In the genomic region with DNA sequence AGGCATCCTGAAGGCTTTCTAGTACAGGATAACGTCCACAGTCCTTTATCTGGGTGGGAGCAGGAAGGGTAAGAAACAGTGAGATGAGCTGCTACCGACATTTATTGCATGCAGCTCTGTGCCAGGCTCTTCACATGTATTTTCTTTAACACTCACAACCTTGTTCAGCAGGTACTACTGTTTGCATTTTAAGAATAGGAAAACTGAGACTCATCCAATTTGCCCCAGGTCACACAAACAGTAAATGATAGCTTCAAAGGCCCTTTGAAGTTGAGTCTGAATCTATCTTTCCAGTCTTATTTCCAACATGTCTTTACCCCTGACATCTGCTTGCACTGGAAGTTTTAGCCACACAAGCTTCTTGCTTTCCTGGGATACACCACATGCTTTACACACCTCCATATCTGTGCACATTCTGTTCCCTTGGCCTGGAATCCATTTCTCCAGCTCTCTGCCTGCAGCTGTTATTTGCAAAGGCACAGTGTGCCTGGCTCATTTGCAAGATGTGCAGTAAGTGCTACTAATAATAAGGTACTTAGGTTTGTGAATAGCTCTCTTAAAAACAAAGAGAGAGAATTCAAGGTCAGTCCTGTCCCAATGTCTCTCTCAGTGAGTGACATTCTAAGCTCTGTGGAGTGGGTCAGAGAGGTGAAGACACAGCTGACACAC, we compare ENCODE assay signal across 18 cellular contexts.
DNase-seq lines count a peak whose midpoint lies in the region; ATAC-seq and TF ChIP-seq lines count a peak whose summit lies in the region.
"Had no signal": no experiment of that assay in that cellular context is flagged by ENCODE, and none has a peak within 500 bp of the region (broad histone marks: within the 10 kb centered on the region; RNA-seq: fewer than 3 reads in every experiment).

No MANE protein-coding gene starts in this region.

- no peak overlapping the region for H3K4me3 Mint-ChIP-seq in stimulated activated naive CD8-positive, alpha-beta T cell treated with anti-CD3 and anti-CD28 coated beads, Interleukin-15, amount 100 ng/mL, for 72 hours
- H3K4me3 Mint-ChIP-seq in osteocyte (ENCODE audit: unreplicated experiment) (no peak overlapping the region), progenitor cell of endocrine pancreas (ENCODE audit: low read depth) (no peak overlapping the region)
- H3K4me3 Mint-ChIP-seq: activated CD4-positive, alpha-beta memory T cell treated with anti-CD3 and anti-CD28 coated beads, Interleukin-2, amount 10 ng/mL, durations not matched to agents 7 days and 5 days; activated T-helper 1 cell treated with anti-CD3 and anti-CD28 coated beads, Interleukin-12 subunit alpha, Interleukin-12 subunit beta, Interleukin-2, Interleukin-4 antibody, amounts not matched to agents 30 ng/mL and 10 ng/mL and 1 ng/mL, durations not matched to agents 14 hours and 24 hours and 36 hours; B cell; H9; stimulated activated naive CD8-positive, alpha-beta T cell treated with anti-CD3 and anti-CD28 coated beads, Interleukin-15, Interleukin-2, amounts not matched to agents 100 ng/mL and 50 ng/mL, for 24 hours had no signal

- peak overlapping the region in 3 of 4 donors; percentile 53 to 60 (median 57) for H3K27ac ChIP-seq in esophagus squamous epithelium
- peak overlapping the region in 1 of 2 donors; percentile 62 for H3K27ac ChIP-seq in aorta (ENCODE audit: low read depth in 1 of 2, low read length in 2 of 2)
- H3K27ac ChIP-seq: KMS-11 had no signal

- H3K4me1 ChIP-seq in esophagus squamous epithelium (peaks cover 0 to 40% (median 11%) of the 10 kb centered on the region in 3 donors), aorta (ENCODE audit: control insufficient read depth in 1 of 2, insufficient read depth in 2 of 2, low read length in 2 of 2) (peaks cover 2 to 6% of the 10 kb centered on the region in 2 donors)

- H3K9me3 ChIP-seq in esophagus squamous epithelium (no peaks in the 10 kb centered on the region), aorta (ENCODE audit: control insufficient read depth, low read length) (no peaks in the 10 kb centered on the region)

- intact Hi-C loops in esophagus squamous epithelium (cut with DNase I) (no loop called here), aorta (cut with DNase I) (loop anchor here in 1 of 2 donors (10.0 kb wide), 1 partner anchor 548 kb away; no protein-coding TSS in a partner anchor)

- DNase-seq in stimulated activated naive CD8-positive, alpha-beta T cell treated with anti-CD3 and anti-CD28 coated beads, Interleukin-15, amount 100 ng/mL, for 72 hours = no peak
- DNase-seq in stimulated activated naive CD8-positive, alpha-beta T cell treated with anti-CD3 and anti-CD28 coated beads, Interleukin-15, Interleukin-2, amounts not matched to agents 100 U/mL and 50 U/mL, for 24 hours = no peak
- no peak for DNase-seq in esophagus squamous epithelium (lab: John Stamatoyannopoulos, UW)
- DNase-seq in osteocyte (ENCODE audit: extremely low spot score, unreplicated experiment) = no peak
- DNase-seq in aorta = no peak
- no peak for DNase-seq in dermis blood vessel endothelial cell
- DNase-seq in progenitor cell of endocrine pancreas (ENCODE audit: low spot score, unreplicated experiment) = no peak
- DNase-seq: activated CD4-positive, alpha-beta memory T cell treated with anti-CD3 and anti-CD28 coated beads, Interleukin-2, amount 10 ng/mL, durations not matched to agents 7 days and 5 days; cortex of kidney; DMS53; H9; NCI-H2081 treated with DMSO at 0.1 percent for 48 hours had no signal

- H3K4me3 ChIP-seq in esophagus squamous epithelium (no peak overlapping the region), aorta (ENCODE audit: low read length in 2 of 2) (no peak overlapping the region)
- H3K4me3 ChIP-seq: skin epidermis had no signal

- no peaks in the 10 kb centered on the region for H3K27me3 Mint-ChIP-seq in stimulated activated naive CD8-positive, alpha-beta T cell treated with anti-CD3 and anti-CD28 coated beads, Interleukin-15, amount 100 ng/mL, for 72 hours
- no peaks in the 10 kb centered on the region for H3K27me3 Mint-ChIP-seq in osteocyte (ENCODE audit: unreplicated experiment)
- no peaks in the 10 kb centered on the region for H3K27me3 Mint-ChIP-seq in progenitor cell of endocrine pancreas
- H3K27me3 Mint-ChIP-seq: activated CD4-positive, alpha-beta memory T cell treated with anti-CD3 and anti-CD28 coated beads, Interleukin-2, amount 10 ng/mL, durations not matched to agents 7 days and 5 days; B cell; stimulated activated naive CD8-positive, alpha-beta T cell treated with anti-CD3 and anti-CD28 coated beads, Interleukin-15, Interleukin-2, amounts not matched to agents 100 ng/mL and 50 ng/mL, for 24 hours had no signal

- peaks cover 45% of the 10 kb centered on the region for H3K36me3 Mint-ChIP-seq in osteocyte (ENCODE audit: unreplicated experiment)
- H3K36me3 Mint-ChIP-seq in progenitor cell of endocrine pancreas (ENCODE audit: insufficient read depth) = peaks cover 2% of the 10 kb centered on the region

- no peaks in the 10 kb centered on the region for H3K4me1 Mint-ChIP-seq in stimulated activated naive CD8-positive, alpha-beta T cell treated with anti-CD3 and anti-CD28 coated beads, Interleukin-15, amount 100 ng/mL, for 72 hours
- H3K4me1 Mint-ChIP-seq in osteocyte (ENCODE audit: unreplicated experiment) = peaks cover 15% of the 10 kb centered on the region
- H3K4me1 Mint-ChIP-seq in progenitor cell of endocrine pancreas (ENCODE audit: low read depth) = no peaks in the 10 kb centered on the region
- H3K4me1 Mint-ChIP-seq: activated CD4-positive, alpha-beta memory T cell treated with anti-CD3 and anti-CD28 coated beads, Interleukin-2, amount 10 ng/mL, durations not matched to agents 7 days and 5 days; B cell; H9 had no signal

- peak overlapping the region; percentile 4 to 69 for H3K27ac Mint-ChIP-seq in stimulated activated naive CD8-positive, alpha-beta T cell treated with anti-CD3 and anti-CD28 coated beads, Interleukin-15, amount 100 ng/mL, for 72 hours
- H3K27ac Mint-ChIP-seq in osteocyte (ENCODE audit: unreplicated experiment) (peak overlapping the region; percentile 19), progenitor cell of endocrine pancreas (no peak overlapping the region)
- H3K27ac Mint-ChIP-seq: activated CD4-positive, alpha-beta memory T cell treated with anti-CD3 and anti-CD28 coated beads, Interleukin-2, amount 10 ng/mL, durations not matched to agents 7 days and 5 days; activated T-helper 1 cell treated with anti-CD3 and anti-CD28 coated beads, Interleukin-12 subunit alpha, Interleukin-12 subunit beta, Interleukin-2, Interleukin-4 antibody, amounts not matched to agents 30 ng/mL and 10 ng/mL and 1 ng/mL, durations not matched to agents 14 hours and 24 hours and 36 hours; B cell; stimulated activated naive CD8-positive, alpha-beta T cell treated with anti-CD3 and anti-CD28 coated beads, Interleukin-15, Interleukin-2, amounts not matched to agents 100 ng/mL and 50 ng/mL, for 24 hours had no signal

- no peak for ATAC-seq in stimulated activated naive CD8-positive, alpha-beta T cell treated with anti-CD3 and anti-CD28 coated beads, Interleukin-15, amount 100 ng/mL, for 72 hours
- no peak for ATAC-seq in stimulated activated naive CD8-positive, alpha-beta T cell treated with anti-CD3 and anti-CD28 coated beads, Interleukin-15, Interleukin-2, amounts not matched to agents 100 U/mL and 50 U/mL, for 24 hours
- ATAC-seq in aorta (ENCODE audit: low FRiP score) (peak; percentile 26), HG02885 (IDR thresholded peaks at IDR 0.05; ENCODE audit: poor library complexity, unreplicated experiment) (no peak)

- TF ChIP-seq CTCF in esophagus squamous epithelium (IDR thresholded peaks at IDR 0.05) = no peak
- TF ChIP-seq CTCF in osteocyte (IDR thresholded peaks at IDR 0.05) = no peak
- TF ChIP-seq CTCF in progenitor cell of endocrine pancreas (IDR thresholded peaks at IDR 0.05; ENCODE audit: unreplicated experiment) = no peak

- H3K36me3 ChIP-seq in esophagus squamous epithelium (peaks cover 0 to 34% (median 11%) of the 10 kb centered on the region in 3 donors), aorta (ENCODE audit: control insufficient read depth in 1 of 2, insufficient read depth in 2 of 2, low read length in 1 of 2) (peaks cover 2% of the 10 kb centered on the region in 2 donors)

- TF ChIP-seq POLR2A in esophagus squamous epithelium (IDR thresholded peaks at IDR 0.05) = no peak

- 27 to 29% methylated on average over 2 of the region's 2 CpGs for WGBS in esophagus squamous epithelium, 2 donors
- 26 to 38% methylated on average over 2 of the region's 2 CpGs for WGBS in aorta, 2 donors

- no peaks in the 10 kb centered on the region for H3K9me3 Mint-ChIP-seq in stimulated activated naive CD8-positive, alpha-beta T cell treated with anti-CD3 and anti-CD28 coated beads, Interleukin-15, amount 100 ng/mL, for 72 hours
- H3K9me3 Mint-ChIP-seq in osteocyte (ENCODE audit: unreplicated experiment) = no peaks in the 10 kb centered on the region
- no peaks in the 10 kb centered on the region for H3K9me3 Mint-ChIP-seq in progenitor cell of endocrine pancreas (ENCODE audit: low read depth)
- H3K9me3 Mint-ChIP-seq: activated CD4-positive, alpha-beta memory T cell treated with anti-CD3 and anti-CD28 coated beads, Interleukin-2, amount 10 ng/mL, durations not matched to agents 7 days and 5 days; activated T-helper 1 cell treated with anti-CD3 and anti-CD28 coated beads, Interleukin-12 subunit alpha, Interleukin-12 subunit beta, Interleukin-2, Interleukin-4 antibody, amounts not matched to agents 30 ng/mL and 10 ng/mL and 1 ng/mL, durations not matched to agents 14 hours and 24 hours and 36 hours; H9; stimulated activated naive CD8-positive, alpha-beta T cell treated with anti-CD3 and anti-CD28 coated beads, Interleukin-15, Interleukin-2, amounts not matched to agents 100 ng/mL and 50 ng/mL, for 24 hours had no signal

- no peaks in the 10 kb centered on the region for H3K27me3 ChIP-seq in esophagus squamous epithelium
- no peaks in the 10 kb centered on the region for H3K27me3 ChIP-seq in aorta (ENCODE audit: control insufficient read depth in 1 of 2, insufficient read depth in 2 of 2, low read length in 1 of 2)
